Comparison of ENCODE assay signal across 13 cellular contexts in the genomic region with DNA sequence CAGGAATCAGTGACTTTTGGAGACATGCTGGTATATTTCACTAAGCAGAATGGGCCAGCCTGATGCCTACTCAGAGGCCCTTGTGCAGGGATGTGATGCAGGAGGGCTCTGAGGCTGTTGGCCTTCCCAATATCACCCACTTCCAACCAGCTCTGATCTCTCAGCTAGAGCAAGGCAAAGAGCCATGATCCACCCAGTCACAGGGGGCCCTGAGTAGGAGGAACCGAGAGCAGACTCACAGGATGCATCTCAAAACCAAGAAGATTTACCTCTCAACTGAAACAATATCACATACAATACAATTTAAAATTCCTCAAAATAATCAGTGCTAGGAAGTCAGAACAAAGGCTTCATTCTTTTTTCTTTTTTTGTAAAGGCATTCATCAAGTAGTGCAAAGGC.
DNase-seq lines count a peak whose midpoint lies in the region; ATAC-seq, FAIRE-seq and TF ChIP-seq lines count a peak whose summit lies in the region.
"Had no signal": no experiment of that assay in that cellular context is flagged by ENCODE, and none has a peak within 500 bp of the region (broad histone marks: within the 10 kb centered on the region; RNA-seq: fewer than 3 reads in every experiment).

No MANE protein-coding gene starts in this region.

- DNase-seq in stimulated activated CD4-positive, alpha-beta T cell treated with anti-CD3 and anti-CD28 coated beads, Interleukin-4, amount 100 ng/mL, for 24 hours = peak; percentile 15
- DNase-seq in stimulated activated CD4-positive, alpha-beta T cell treated with anti-CD3 and anti-CD28 coated beads, Interleukin-4, amount 100 ng/mL, for 4 hours = no peak
- DNase-seq in MV-4-11 (lab: John Stamatoyannopoulos, UW) (peak; percentile 43), D721Med (ENCODE audit: insufficient read length, low spot score) (no peak), NCI-H345 (lab: John Stamatoyannopoulos, UW) (no peak), SKM-1 (lab: John Stamatoyannopoulos, UW; ENCODE audit: unreplicated experiment) (no peak)
- DNase-seq: GOT3; NCI-H1105 treated with DMSO at 0.1 percent for 48 hours; NCI-H524 treated with DMSO at 0.1 percent for 48 hours; stimulated activated CD4-positive, alpha-beta T cell treated with anti-CD3 and anti-CD28 coated beads, Interleukin-2, amount 100 ng/mL, for 48 hours; stimulated activated naive CD4-positive, alpha-beta T cell treated with Interleukin-2 at 50 U/mL for 16 hours had no signal

- FAIRE-seq in D721Med (lab: Jason Lieb, UNC) = no peak

- TF ChIP-seq CTCF in D721Med (IDR thresholded peaks at IDR 0.05; ENCODE audit: insufficient read depth, missing control alignments) = no peak

- ATAC-seq in GM21723 (IDR thresholded peaks at IDR 0.05; ENCODE audit: unreplicated experiment) (peak; percentile 73), HG03571 (IDR thresholded peaks at IDR 0.05; ENCODE audit: unreplicated experiment) (no peak)

Comparison
In these comparisons a context has a peak if more than half of its experiments do, and no peak if none do; other contexts are left out.
1. DNase-seq: peak in stimulated activated CD4-positive, alpha-beta T cell treated with anti-CD3 and anti-CD28 coated beads, Interleukin-4, amount 100 ng/mL, for 24 hours (single experiment) and MV-4-11 (single experiment); none in stimulated activated CD4-positive, alpha-beta T cell treated with anti-CD3 and anti-CD28 coated beads, Interleukin-4, amount 100 ng/mL, for 4 hours (0 of 2), D721Med (single experiment), NCI-H345 (single experiment) and SKM-1 (single experiment).